ENCODE assay signal across 26 cellular contexts in the genomic region with DNA sequence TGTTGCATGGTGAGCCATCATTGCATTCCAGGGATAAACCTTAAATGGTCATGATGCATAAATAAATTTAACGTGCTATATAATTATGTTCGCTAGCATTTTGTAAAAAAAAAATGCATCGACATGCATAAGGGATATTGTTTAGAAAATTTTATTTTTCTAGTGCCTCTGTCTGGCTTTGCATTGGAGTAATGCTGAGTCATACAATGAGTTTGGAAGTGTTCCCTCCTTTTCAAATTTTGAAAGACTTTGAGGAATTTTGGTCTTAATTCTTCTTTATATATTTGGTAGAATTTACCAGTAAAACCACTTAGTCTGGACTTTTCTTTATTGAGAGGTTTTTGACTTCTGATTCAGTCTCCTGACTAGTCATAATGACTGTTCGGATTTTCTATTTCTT. TPM values are rescaled to one million over a fixed set of nuclear protein-coding genes. Genes with fewer than 3 reads are reported as not detected.
"Had no signal": no experiment of that assay in that cellular context is flagged by ENCODE, and none has a peak within 500 bp of the region (broad histone marks: within the 10 kb centered on the region; RNA-seq: fewer than 3 reads in every experiment).

No MANE protein-coding gene starts in this region.

- H3K4me3 ChIP-seq: colonic mucosa, esophagus squamous epithelium, lung, neural progenitor cell, prostate gland, right atrium auricular region, testis, tibial artery had no signal

- H3K4me1 ChIP-seq: colonic mucosa, esophagus squamous epithelium, neural progenitor cell, prostate gland, right atrium auricular region, testis, tibial artery had no signal

- H3K9ac ChIP-seq: neural progenitor cell had no signal

- DNase-seq: colonic mucosa; effector memory CD8-positive, alpha-beta T cell; erythroblast; esophagus squamous epithelium; naive thymus-derived CD4-positive, alpha-beta T cell; nucleus accumbens; stimulated activated CD4-positive, alpha-beta T cell treated with anti-CD3 and anti-CD28 coated beads, Interleukin-4, amount 100 ng/mL, for 4 hours; stimulated activated naive CD8-positive, alpha-beta T cell treated with anti-CD3 and anti-CD28 coated beads, Interleukin-15, Interleukin-2, amounts not matched to agents 100 U/mL and 50 U/mL, for 24 hours; substantia nigra; testis; tibial artery had no signal

- H3K27ac ChIP-seq: colonic mucosa, esophagus squamous epithelium, neural progenitor cell, prostate gland, right atrium auricular region, testis, tibial artery had no signal

- FAIRE-seq: endometrium, keratinocyte had no signal

- H3K27me3 ChIP-seq: colonic mucosa, esophagus squamous epithelium, neural progenitor cell, right atrium auricular region, testis, tibial artery had no signal

- H2AFZ ChIP-seq: neural progenitor cell had no signal

- H3K9me3 ChIP-seq: colonic mucosa, esophagus squamous epithelium, prostate gland, testis, tibial artery had no signal

- H3K36me3 ChIP-seq: colonic mucosa, esophagus squamous epithelium, neural progenitor cell, prostate gland, right atrium auricular region, tibial artery had no signal

- H3K4me2 ChIP-seq: neural progenitor cell had no signal

RNA-seq across cellular contexts. Expression of a gene that starts 4.9 kb away (rescaled TPM):
- total RNA-seq: chondrocyte, dermis microvascular lymphatic vessel endothelial cell, mesothelial cell of epicardium, osteocyte had no signal
- polyA plus RNA-seq: keratinocyte had no signal

RNA-seq across cellular contexts. Expression of a gene that starts 55.0 kb away (rescaled TPM):
- total RNA-seq: chondrocyte, colonic mucosa, dermis microvascular lymphatic vessel endothelial cell, esophagus squamous epithelium, frontal cortex, liver, lung, mesothelial cell of epicardium, mucosa of gallbladder, osteocyte, prostate gland, right atrium auricular region, sciatic nerve, testis, urinary bladder had no signal
- polyA plus RNA-seq: keratinocyte; liver; lung; naive thymus-derived CD4-positive, alpha-beta T cell; urinary bladder had no signal
